In genomic region chr2:54818226-54818625, GRCh38 we compare ENCODE assay signal across 21 cellular contexts.
"Had no signal": no experiment of that assay in that cellular context is flagged by ENCODE, and none has a peak within 500 bp of the region (broad histone marks: within the 10 kb centered on the region; RNA-seq: fewer than 3 reads in every experiment).

No MANE protein-coding gene starts in this region.

- H3K4me3 ChIP-seq: SJSA1, SK-N-MC had no signal

- H3K36me3 ChIP-seq: SJSA1 had no signal

- DNase-seq: KBM-7, MV-4-11, NCI-H1048, NCI-H1105, NCI-H1417, NCI-H1436 treated with DMSO at 0.1 percent for 48 hours, NCI-H1694, NCI-H187 treated with DMSO at 0.1 percent for 48 hours, NCI-H2029 treated with DMSO at 0.1 percent for 48 hours, NCI-H2171 treated with DMSO at 0.1 percent for 48 hours, NCI-H345, NCI-H510A, NCI-H524 treated with DMSO at 0.1 percent for 48 hours, NCI-H69, NCI-H774, Right ventricle myocardium superior, RPMI8226, SIG-M5 had no signal

- H3K9me3 ChIP-seq: SJSA1 had no signal

- H3K27ac ChIP-seq: SJSA1, SK-N-MC had no signal

- H3K4me1 ChIP-seq: SJSA1 had no signal

- FAIRE-seq: RCC 7860 had no signal
